ENCODE assay signal across 26 cellular contexts in genomic region chr21:34019402-34019801, GRCh38. TPM values are rescaled to one million over a fixed set of nuclear protein-coding genes. Genes with fewer than 3 reads are reported as not detected.
A peak's percentile ranks its signal among the peaks of the same experiment; 100 is the strongest.
DNase-seq lines count a peak whose midpoint lies in the region; ATAC-seq and TF ChIP-seq lines count a peak whose summit lies in the region.
"Had no signal": no experiment of that assay in that cellular context is flagged by ENCODE, and none has a peak within 500 bp of the region (broad histone marks: within the 10 kb centered on the region; RNA-seq: fewer than 3 reads in every experiment).

No MANE protein-coding gene starts in this region.

- no peaks in the 10 kb centered on the region for H4K20me1 ChIP-seq in OCI-LY3 (ENCODE audit: insufficient read depth, low read length)

- no peak for TF ChIP-seq CTCF in OCI-LY3 (IDR thresholded peaks at IDR 0.05; ENCODE audit: low read depth, low read length)
- TF ChIP-seq CTCF in glutamatergic neuron (IDR thresholded peaks at IDR 0.05; ENCODE audit: partially characterized antibody, unreplicated experiment): no peak

- peaks cover 41% of the 10 kb centered on the region for H3K4me1 Mint-ChIP-seq in T-helper 1 cell treated with Interleukin-12 subunit alpha and Interleukin-12 subunit beta and Interleukin-4 antibody, amounts not matched to agents 30 μg/mL and 1 μg/mL, for 36 hours (ENCODE audit: low read depth)
- H3K4me1 Mint-ChIP-seq in glutamatergic neuron (ENCODE audit: low read depth, unreplicated experiment): peaks cover 9% of the 10 kb centered on the region

- DNase-seq in T-helper 1 cell (no peak), glutamatergic neuron (no peak), cerebellum (ENCODE audit: low spot score) (no peak)
- DNase-seq in activated naive CD4-positive, alpha-beta T cell treated with anti-CD3 and anti-CD28 coated beads, Interleukin-2, amount 50 U/mL, for 72 hours (ENCODE audit: low spot score in 2 of 2): no peak
- DNase-seq: activated CD4-positive, alpha-beta memory T cell treated with anti-CD3 and anti-CD28 coated beads, Interleukin-2, amount 10 ng/mL, durations not matched to agents 7 days and 5 days; activated CD8-positive, alpha-beta memory T cell treated with anti-CD3 and anti-CD28 coated beads, Interleukin-2, amount 50 U/mL, for 4 hours; activated naive CD4-positive, alpha-beta T cell treated with anti-CD3 and anti-CD28 coated beads, Interleukin-2, amount 10 ng/mL, durations not matched to agents 7 days and 5 days; CD4-positive, alpha-beta T cell; cerebellar nuclear complex; kidney glomerular epithelial cell; NCI-H1092; OCI-M1; psoas muscle; stimulated activated naive CD4-positive, alpha-beta T cell; T-helper 2 cell; upper lobe of right lung had no signal

- peak overlapping the region; percentile 68 for H3K4me3 ChIP-seq in OCI-LY3 (ENCODE audit: low read length)
- H3K4me3 ChIP-seq: dorsolateral prefrontal cortex, psoas muscle, SK-N-MC, suprapubic skin, upper lobe of right lung had no signal

- peaks cover 67% of the 10 kb centered on the region for H3K4me1 ChIP-seq in OCI-LY3 (ENCODE audit: low read length)
- H3K4me1 ChIP-seq: psoas muscle had no signal

- H3K27ac ChIP-seq in OCI-LY3 (ENCODE audit: low read length): peak overlapping the region; percentile 99
- H3K27ac ChIP-seq: dorsolateral prefrontal cortex, psoas muscle, SK-N-MC, suprapubic skin, upper lobe of right lung had no signal

- peaks cover 16% of the 10 kb centered on the region for H3K36me3 Mint-ChIP-seq in T-helper 1 cell treated with Interleukin-12 subunit alpha and Interleukin-12 subunit beta and Interleukin-4 antibody, amounts not matched to agents 30 μg/mL and 1 μg/mL, for 36 hours (ENCODE audit: low read depth)
- peaks cover 16% of the 10 kb centered on the region for H3K36me3 Mint-ChIP-seq in glutamatergic neuron (ENCODE audit: unreplicated experiment)
- H3K36me3 Mint-ChIP-seq in activated naive CD4-positive, alpha-beta T cell treated with anti-CD3 and anti-CD28 coated beads, Interleukin-2, amount 50 U/mL, for 72 hours: peaks cover 11 to 24% of the 10 kb centered on the region in 2 donors
- H3K36me3 Mint-ChIP-seq: brain had no signal

- no peaks in the 10 kb centered on the region for H3K79me2 ChIP-seq in OCI-LY3 (ENCODE audit: low read length)

- peak overlapping the region; percentile 15 for H3K4me3 Mint-ChIP-seq in T-helper 1 cell treated with Interleukin-12 subunit alpha and Interleukin-12 subunit beta and Interleukin-4 antibody, amounts not matched to agents 30 μg/mL and 1 μg/mL, for 36 hours
- H3K4me3 Mint-ChIP-seq in glutamatergic neuron (ENCODE audit: unreplicated experiment): no peak overlapping the region
- H3K4me3 Mint-ChIP-seq: activated CD4-positive, alpha-beta memory T cell treated with anti-CD3 and anti-CD28 coated beads, Interleukin-2, amount 10 ng/mL, durations not matched to agents 7 days and 5 days; activated naive CD4-positive, alpha-beta T cell treated with anti-CD3 and anti-CD28 coated beads, Interleukin-2, amount 10 ng/mL, durations not matched to agents 7 days and 5 days; brain; CD4-positive, alpha-beta T cell; mesothelial cell of epicardium; nephron had no signal

- no peak overlapping the region for H2AFZ ChIP-seq in OCI-LY3 (ENCODE audit: low read depth, low read length)

- peak overlapping the region; percentile 77 for H3K9ac ChIP-seq in OCI-LY3 (ENCODE audit: low read length)

- H3K27me3 ChIP-seq in OCI-LY3 (ENCODE audit: low read depth, low read length): no peaks in the 10 kb centered on the region
- H3K27me3 ChIP-seq: dorsolateral prefrontal cortex, suprapubic skin, upper lobe of right lung had no signal

- H3K4me2 ChIP-seq in OCI-LY3 (ENCODE audit: low read length): peak overlapping the region; percentile 87

- peak overlapping the region; percentile 22 for H3K27ac Mint-ChIP-seq in T-helper 1 cell treated with Interleukin-12 subunit alpha and Interleukin-12 subunit beta and Interleukin-4 antibody, amounts not matched to agents 30 μg/mL and 1 μg/mL, for 36 hours
- peak overlapping the region; percentile 78 for H3K27ac Mint-ChIP-seq in glutamatergic neuron (ENCODE audit: unreplicated experiment)
- no peak overlapping the region for H3K27ac Mint-ChIP-seq in activated naive CD4-positive, alpha-beta T cell treated with anti-CD3 and anti-CD28 coated beads, Interleukin-2, amount 50 U/mL, for 72 hours
- H3K27ac Mint-ChIP-seq: activated CD4-positive, alpha-beta memory T cell treated with anti-CD3 and anti-CD28 coated beads, Interleukin-2, amount 10 ng/mL, durations not matched to agents 7 days and 5 days; activated naive CD4-positive, alpha-beta T cell treated with anti-CD3 and anti-CD28 coated beads, Interleukin-2, amount 10 ng/mL, durations not matched to agents 7 days and 5 days; brain; CD4-positive, alpha-beta T cell; nephron had no signal

- peaks cover 10% of the 10 kb centered on the region for H3K36me3 ChIP-seq in OCI-LY3 (replicated peaks; ENCODE audit: low read depth, low read length)
- H3K36me3 ChIP-seq: suprapubic skin, upper lobe of right lung had no signal

- H3K9me3 Mint-ChIP-seq in T-helper 1 cell treated with Interleukin-12 subunit alpha and Interleukin-12 subunit beta and Interleukin-4 antibody, amounts not matched to agents 30 μg/mL and 1 μg/mL, for 36 hours: peaks cover 24% of the 10 kb centered on the region
- peaks cover 8% of the 10 kb centered on the region for H3K9me3 Mint-ChIP-seq in glutamatergic neuron (ENCODE audit: unreplicated experiment)
- peaks cover 5 to 16% of the 10 kb centered on the region in 2 donors for H3K9me3 Mint-ChIP-seq in activated naive CD4-positive, alpha-beta T cell treated with anti-CD3 and anti-CD28 coated beads, Interleukin-2, amount 50 U/mL, for 72 hours

- no peak for ATAC-seq in activated naive CD4-positive, alpha-beta T cell treated with anti-CD3 and anti-CD28 coated beads, Interleukin-2, amount 50 U/mL, for 72 hours
- ATAC-seq in GM19023 (IDR thresholded peaks at IDR 0.05; ENCODE audit: unreplicated experiment) (no peak), GM19467 (IDR thresholded peaks at IDR 0.05; ENCODE audit: unreplicated experiment) (no peak)

- H3K27me3 Mint-ChIP-seq in T-helper 1 cell treated with Interleukin-12 subunit alpha and Interleukin-12 subunit beta and Interleukin-4 antibody, amounts not matched to agents 30 μg/mL and 1 μg/mL, for 36 hours (ENCODE audit: low read depth): no peaks in the 10 kb centered on the region
- peaks cover 2% of the 10 kb centered on the region for H3K27me3 Mint-ChIP-seq in glutamatergic neuron (ENCODE audit: unreplicated experiment)
- H3K27me3 Mint-ChIP-seq: activated CD4-positive, alpha-beta memory T cell treated with anti-CD3 and anti-CD28 coated beads, Interleukin-2, amount 10 ng/mL, durations not matched to agents 7 days and 5 days; activated naive CD4-positive, alpha-beta T cell treated with anti-CD3 and anti-CD28 coated beads, Interleukin-2, amount 10 ng/mL, durations not matched to agents 7 days and 5 days; brain; CD4-positive, alpha-beta T cell had no signal

- H3K9me3 ChIP-seq in OCI-LY3 (ENCODE audit: insufficient read depth, low read length): peaks cover 11% of the 10 kb centered on the region
- H3K9me3 ChIP-seq: psoas muscle, suprapubic skin had no signal

RNA-seq across cellular contexts. Expression of gene MRPS6, which starts 54.0 kb away (rescaled TPM):
- total RNA-seq in glutamatergic neuron (ENCODE audit: unreplicated experiment) (31.6 TPM), cerebellum (21.9 TPM)
- total RNA-seq in activated naive CD4-positive, alpha-beta T cell treated with anti-CD3 and anti-CD28 coated beads, Interleukin-2, amount 50 U/mL, for 72 hours: 100 to 1,000 TPM; 114 to 146 TPM

RNA-seq across cellular contexts. Expression of gene SLC5A3, which starts 54.0 kb away (rescaled TPM):
- total RNA-seq in glutamatergic neuron (ENCODE audit: unreplicated experiment): 5.5 TPM
- total RNA-seq in activated naive CD4-positive, alpha-beta T cell treated with anti-CD3 and anti-CD28 coated beads, Interleukin-2, amount 50 U/mL, for 72 hours: 10 to 100 TPM; 35.8 to 77.1 TPM
- 67.6 TPM for total RNA-seq in cerebellum

Comparison
In these comparisons a context has a peak if more than half of its experiments do, and no peak if none do; other contexts are left out.
1. H3K27ac Mint-ChIP-seq: peak in T-helper 1 cell treated with Interleukin-12 subunit alpha and Interleukin-12 subunit beta and Interleukin-4 antibody, amounts not matched to agents 30 μg/mL and 1 μg/mL, for 36 hours (single experiment) and glutamatergic neuron (single experiment); none in activated naive CD4-positive, alpha-beta T cell treated with anti-CD3 and anti-CD28 coated beads, Interleukin-2, amount 50 U/mL, for 72 hours (0 of 2).